ENCODE assay signal across 2 cellular contexts in genomic region chr6:157789297-157789696, GRCh38.
TF ChIP-seq lines count a peak whose summit lies in the region.

No MANE protein-coding gene starts in this region.

TF ChIP-seq in GM23338, 12 proteins besides CTCF, POLR2A, EP300 and RAD21 (continued from another document):
- TF ChIP-seq, protein P1, sequence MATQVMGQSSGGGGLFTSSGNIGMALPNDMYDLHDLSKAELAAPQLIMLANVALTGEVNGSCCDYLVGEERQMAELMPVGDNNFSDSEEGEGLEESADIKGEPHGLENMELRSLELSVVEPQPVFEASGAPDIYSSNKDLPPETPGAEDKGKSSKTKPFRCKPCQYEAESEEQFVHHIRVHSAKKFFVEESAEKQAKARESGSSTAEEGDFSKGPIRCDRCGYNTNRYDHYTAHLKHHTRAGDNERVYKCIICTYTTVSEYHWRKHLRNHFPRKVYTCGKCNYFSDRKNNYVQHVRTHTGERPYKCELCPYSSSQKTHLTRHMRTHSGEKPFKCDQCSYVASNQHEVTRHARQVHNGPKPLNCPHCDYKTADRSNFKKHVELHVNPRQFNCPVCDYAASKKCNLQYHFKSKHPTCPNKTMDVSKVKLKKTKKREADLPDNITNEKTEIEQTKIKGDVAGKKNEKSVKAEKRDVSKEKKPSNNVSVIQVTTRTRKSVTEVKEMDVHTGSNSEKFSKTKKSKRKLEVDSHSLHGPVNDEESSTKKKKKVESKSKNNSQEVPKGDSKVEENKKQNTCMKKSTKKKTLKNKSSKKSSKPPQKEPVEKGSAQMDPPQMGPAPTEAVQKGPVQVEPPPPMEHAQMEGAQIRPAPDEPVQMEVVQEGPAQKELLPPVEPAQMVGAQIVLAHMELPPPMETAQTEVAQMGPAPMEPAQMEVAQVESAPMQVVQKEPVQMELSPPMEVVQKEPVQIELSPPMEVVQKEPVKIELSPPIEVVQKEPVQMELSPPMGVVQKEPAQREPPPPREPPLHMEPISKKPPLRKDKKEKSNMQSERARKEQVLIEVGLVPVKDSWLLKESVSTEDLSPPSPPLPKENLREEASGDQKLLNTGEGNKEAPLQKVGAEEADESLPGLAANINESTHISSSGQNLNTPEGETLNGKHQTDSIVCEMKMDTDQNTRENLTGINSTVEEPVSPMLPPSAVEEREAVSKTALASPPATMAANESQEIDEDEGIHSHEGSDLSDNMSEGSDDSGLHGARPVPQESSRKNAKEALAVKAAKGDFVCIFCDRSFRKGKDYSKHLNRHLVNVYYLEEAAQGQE (IDR thresholded peaks at IDR 0.05; ENCODE audit: unreplicated experiment), result no peak
- TF ChIP-seq ZNF462 (CRISPR knock-in tag; IDR thresholded peaks at IDR 0.05) (no peak), JUNB (IDR thresholded peaks at IDR 0.05; ENCODE audit: unreplicated experiment) (no peak), CREB1 (CRISPR knock-in tag; IDR thresholded peaks at IDR 0.05; ENCODE audit: low read depth) (no peak), ETS1 (IDR thresholded peaks at IDR 0.05) (no peak), STAT1 (IDR thresholded peaks at IDR 0.05; ENCODE audit: unreplicated experiment) (no peak)

TF ChIP-seq in K562, 482 proteins besides CTCF, POLR2A, EP300 and RAD21 (continued from another document):
- peak; percentile 63 for TF ChIP-seq ZBTB40 (IDR thresholded peaks at IDR 0.05)
- no peak for TF ChIP-seq ZBTB40 (CRISPR knock-in tag; IDR thresholded peaks at IDR 0.05)
- no peak for TF ChIP-seq MYNN (IDR thresholded peaks at IDR 0.05)
- no peak for TF ChIP-seq MYNN (CRISPR knock-in tag; IDR thresholded peaks at IDR 0.05)
